Comparison of ENCODE assay signal across 20 cellular contexts in genomic region chr10:359093-359492, GRCh38.
DNase-seq lines count a peak whose midpoint lies in the region; ATAC-seq, FAIRE-seq and TF ChIP-seq lines count a peak whose summit lies in the region.
"Had no signal": no experiment of that assay in that cellular context is flagged by ENCODE, and none has a peak within 500 bp of the region (broad histone marks: within the 10 kb centered on the region; RNA-seq: fewer than 3 reads in every experiment).

No MANE protein-coding gene starts in this region.

- no peaks in the 10 kb centered on the region for H3K27me3 ChIP-seq in esophagus muscularis mucosa

- WGBS in esophagus muscularis mucosa: 90% methylated on average over 12 of the region's 18 CpGs

- TF ChIP-seq EP300 in esophagus muscularis mucosa (IDR thresholded peaks at IDR 0.05): no peak

- TF ChIP-seq POLR2A in esophagus muscularis mucosa (IDR thresholded peaks at IDR 0.05; ENCODE audit: low read depth) (no peak), GM12891 (IDR thresholded peaks at IDR 0.05; ENCODE audit: low read depth, low read length) (no peak)

- H3K4me3 Mint-ChIP-seq in glutamatergic neuron (ENCODE audit: unreplicated experiment): peak overlapping the region; percentile 53
- H3K4me3 Mint-ChIP-seq: CD4-positive, CD25-positive, alpha-beta regulatory T cell had no signal

- H3K36me3 Mint-ChIP-seq in glutamatergic neuron (ENCODE audit: unreplicated experiment): peaks cover 12% of the 10 kb centered on the region

- TF ChIP-seq CTCF in glutamatergic neuron (IDR thresholded peaks at IDR 0.05; ENCODE audit: partially characterized antibody, unreplicated experiment): no peak
- no peak for TF ChIP-seq CTCF in esophagus muscularis mucosa (IDR thresholded peaks at IDR 0.05)

- DNase-seq in NCI-H187 (lab: John Stamatoyannopoulos, UW) (peak; percentile 35 to 53), glutamatergic neuron (peak; percentile 64), posterior cingulate gyrus (peak in 8 of 10 donors; percentile 40 to 95 (median 67)), esophagus muscularis mucosa (ENCODE audit: extremely low spot score) (no peak), GM12891 (ENCODE audit: insufficient read length, low spot score) (no peak)
- no peak for DNase-seq in stimulated activated CD4-positive, alpha-beta T cell treated with anti-CD3 and anti-CD28 coated beads, Interleukin-15, amount 100 ng/mL, for 24 hours
- DNase-seq: AML-193; Calu3; CD4-positive, CD25-positive, alpha-beta regulatory T cell; DMS53; GM23248; HCEC 1CT; NCI-H2029 treated with DMSO at 0.1 percent for 48 hours; NCI-H510A; Right ventricle myocardium superior had no signal

- H3K4me1 Mint-ChIP-seq in glutamatergic neuron (ENCODE audit: low read depth, unreplicated experiment): peaks cover 30% of the 10 kb centered on the region
- H3K4me1 Mint-ChIP-seq: CD4-positive, CD25-positive, alpha-beta regulatory T cell had no signal

- H3K27me3 Mint-ChIP-seq in glutamatergic neuron (ENCODE audit: unreplicated experiment): peaks cover 10% of the 10 kb centered on the region

- peaks cover 0 to 18% (median 16%) of the 10 kb centered on the region in 4 donors for H3K4me1 ChIP-seq in esophagus muscularis mucosa

- peaks cover 26 to 95% (median 85%) of the 10 kb centered on the region in 4 donors for H3K36me3 ChIP-seq in esophagus muscularis mucosa

- intact Hi-C loops in posterior cingulate gyrus (cut with DNase I): no loop called here
- intact Hi-C loops in esophagus muscularis mucosa (cut with DNase I): no loop called here

- no peak for ATAC-seq in HG03432 (IDR thresholded peaks at IDR 0.05; ENCODE audit: unreplicated experiment)
- ATAC-seq: Panc1 had no signal

- H3K9me3 Mint-ChIP-seq in glutamatergic neuron (ENCODE audit: unreplicated experiment): peaks cover 6% of the 10 kb centered on the region

- no peak overlapping the region for H3K4me3 ChIP-seq in esophagus muscularis mucosa
- H3K4me3 ChIP-seq: GM23248, SK-N-MC had no signal

- FAIRE-seq in GM12891 (lab: Jason Lieb, UNC): no peak

- H3K9me3 ChIP-seq in esophagus muscularis mucosa: no peaks in the 10 kb centered on the region

- H3K27ac ChIP-seq in angular gyrus (ENCODE audit: low read depth, low read length): peak overlapping the region; percentile 73
- H3K27ac ChIP-seq in esophagus muscularis mucosa (replicated peaks in 1 of 4): no peak overlapping the region
- H3K27ac ChIP-seq: GM23248, HL-60, SK-N-MC had no signal

- peak overlapping the region; percentile 86 for H3K27ac Mint-ChIP-seq in glutamatergic neuron (ENCODE audit: unreplicated experiment)
- H3K27ac Mint-ChIP-seq: CD4-positive, CD25-positive, alpha-beta regulatory T cell had no signal

TF ChIP-seq in GM12891, 5 proteins besides CTCF, POLR2A, EP300 and RAD21:
- TF ChIP-seq TAF1 (IDR thresholded peaks at IDR 0.05; ENCODE audit: low read depth, low read length): no peak
- no peak for TF ChIP-seq PAX5 (IDR thresholded peaks at IDR 0.05; ENCODE audit: insufficient read depth, low read length, severe bottlenecking)
- no peak for TF ChIP-seq SPI1 (IDR thresholded peaks at IDR 0.05; ENCODE audit: low read depth, low read length)
- TF ChIP-seq POLR2AphosphoS5 (IDR thresholded peaks at IDR 0.05; ENCODE audit: low read depth, low read length): no peak
- TF ChIP-seq POU2F2 (IDR thresholded peaks at IDR 0.05; ENCODE audit: low read depth, low read length): no peak
TF ChIP-seq in GM12891: peak in this region for 0.

Comparison
In these comparisons a context has a peak if more than half of its experiments do, and no peak if none do; other contexts are left out.
1. DNase-seq: peak in NCI-H187 (2 of 2), glutamatergic neuron (single experiment) and posterior cingulate gyrus (8 of 10); none in esophagus muscularis mucosa (single experiment), GM12891 (single experiment) and stimulated activated CD4-positive, alpha-beta T cell treated with anti-CD3 and anti-CD28 coated beads, Interleukin-15, amount 100 ng/mL, for 24 hours (single experiment).